In genomic region chr11:86218125-86219081, GRCh38 we compare ENCODE assay signal across 8 cellular contexts.
DNase-seq lines count a peak whose midpoint lies in the region; ATAC-seq lines count a peak whose summit lies in the region.

No MANE protein-coding gene starts in this region.

- H3K4me1 ChIP-seq in endocrine pancreas (ENCODE audit: control insufficient read depth, insufficient read depth, low read length), result no peaks in the 10 kb centered on the region

- DNase-seq in AML-193 (lab: John Stamatoyannopoulos, UW), result peak; percentile 72 to 77
- peak; percentile 73 for DNase-seq in NCI-H526 treated with DMSO at 0.1 percent for 48 hours (lab: John Stamatoyannopoulos, UW)
- DNase-seq in activated CD4-positive, alpha-beta T cell treated with anti-CD3 and anti-CD28 coated beads, Interleukin-2, amount 50 U/mL, for 24 hours (ENCODE audit: low read depth in 1 of 2, low spot score in 1 of 2), result peak; percentile 21 to 65
- DNase-seq in midbrain (lab: John Stamatoyannopoulos, UW), result peak; percentile 86
- DNase-seq in stimulated activated CD8-positive, alpha-beta memory T cell treated with anti-CD3 and anti-CD28 coated beads, Interleukin-4, amount 100 ng/mL, for 4 hours (ENCODE audit: low read depth in 2 of 2, low spot score in 1 of 2), result peak; percentile 9 to 22

- H3K9me3 ChIP-seq in endocrine pancreas (ENCODE audit: control insufficient read depth, low read length), result no peaks in the 10 kb centered on the region

- H3K4me3 ChIP-seq in endocrine pancreas (ENCODE audit: control insufficient read depth, insufficient read depth, low read length), result peak overlapping the region; percentile 60

- ATAC-seq in GM19023 (IDR thresholded peaks at IDR 0.05; ENCODE audit: unreplicated experiment), result peak; percentile 37
- peak; percentile 60 for ATAC-seq in HG03354 (IDR thresholded peaks at IDR 0.05; ENCODE audit: poor library complexity, severe bottlenecking, unreplicated experiment)

- no peak overlapping the region for H3K9ac ChIP-seq in endocrine pancreas (ENCODE audit: control insufficient read depth, insufficient read depth, low read length)

- no peaks in the 10 kb centered on the region for H3K27me3 ChIP-seq in endocrine pancreas (ENCODE audit: control insufficient read depth, insufficient read depth, low read length)

- no peaks in the 10 kb centered on the region for H3K36me3 ChIP-seq in endocrine pancreas (ENCODE audit: control insufficient read depth, insufficient read depth, low read length)

Comparison
In these comparisons a context has a peak if more than half of its experiments do, and no peak if none do; other contexts are left out.
1. Peak in every context shown above with its lines: DNase-seq, ATAC-seq and H3K4me3 ChIP-seq.
2. DNase-seq: peak in every context shown above with its lines; median percentile 86 in midbrain; 74 in AML-193; 73 in NCI-H526 treated with DMSO at 0.1 percent for 48 hours; 43 in activated CD4-positive, alpha-beta T cell treated with anti-CD3 and anti-CD28 coated beads, Interleukin-2, amount 50 U/mL, for 24 hours; 16 in stimulated activated CD8-positive, alpha-beta memory T cell treated with anti-CD3 and anti-CD28 coated beads, Interleukin-4, amount 100 ng/mL, for 4 hours.